Comparison of ENCODE assay signal across 16 cellular contexts in genomic region chr3:120102674-120103073, GRCh38. TPM values are rescaled to one million over a fixed set of nuclear protein-coding genes. Genes with fewer than 3 reads are reported as not detected.
DNase-seq lines count a peak whose midpoint lies in the region; ATAC-seq and TF ChIP-seq lines count a peak whose summit lies in the region.
"Had no signal": no experiment of that assay in that cellular context is flagged by ENCODE, and none has a peak within 500 bp of the region (broad histone marks: within the 10 kb centered on the region; RNA-seq: fewer than 3 reads in every experiment).

No MANE protein-coding gene starts in this region.

- in situ Hi-C loops in GM13976 (cut with MboI; ENCODE audit: low sequenced_read_pairs, unreplicated experiment): no loop called here

- no peak for DNase-seq in GM12864 (ENCODE audit: low read depth)
- peak; percentile 43 for DNase-seq in NCI-H1436 treated with DMSO at 0.1 percent for 48 hours (lab: John Stamatoyannopoulos, UW)
- DNase-seq in memory B cell (ENCODE audit: low spot score in 2 of 2): no peak
- no peak for DNase-seq in D341Med (ENCODE audit: low spot score)
- no peak for DNase-seq in SW 1271 (lab: John Stamatoyannopoulos, UW)
- DNase-seq in NCI-H748 treated with DMSO at 0.1 percent for 48 hours (lab: John Stamatoyannopoulos, UW): no peak
- no peak for DNase-seq in GM13976 (ENCODE audit: low spot score)
- DNase-seq: activated CD8-positive, alpha-beta memory T cell treated with anti-CD3 and anti-CD28 coated beads, Interleukin-2, amount 10 ng/mL, durations not matched to agents 7 days and 5 days; activated naive CD4-positive, alpha-beta T cell treated with anti-CD3 and anti-CD28 coated beads, Interleukin-2, amount 10 ng/mL, durations not matched to agents 7 days and 5 days; HCEC 1CT; NK-92 treated with Interleukin-12 subunit alpha and Interleukin-12 subunit beta, amount 100 ng/mL, for 24 hours; sigmoid colon; SK-N-SH; stimulated activated naive CD4-positive, alpha-beta T cell treated with Interleukin-2 at 50 U/mL for 16 hours had no signal

- H3K27me3 Mint-ChIP-seq in brain (peaks cover 6% of the 10 kb centered on the region), memory B cell (no peaks in the 10 kb centered on the region)
- H3K27me3 Mint-ChIP-seq: activated CD8-positive, alpha-beta memory T cell treated with anti-CD3 and anti-CD28 coated beads, Interleukin-2, amount 10 ng/mL, durations not matched to agents 7 days and 5 days; activated naive CD4-positive, alpha-beta T cell treated with anti-CD3 and anti-CD28 coated beads, Interleukin-2, amount 10 ng/mL, durations not matched to agents 7 days and 5 days had no signal

- H3K4me3 ChIP-seq in GM12864 (ENCODE audit: low read depth, low read length): peak overlapping the region; percentile 27; the same call in 1 of the 2 replicates
- H3K4me3 ChIP-seq: sigmoid colon had no signal

- peaks cover 31% of the 10 kb centered on the region for H3K36me3 Mint-ChIP-seq in brain
- peaks cover 15% of the 10 kb centered on the region for H3K36me3 Mint-ChIP-seq in memory B cell

- peak overlapping the region in 4 of 5 experiments; percentile 68 to 95 (median 88) for H3K27ac Mint-ChIP-seq in brain
- H3K27ac Mint-ChIP-seq in memory B cell: no peak overlapping the region
- H3K27ac Mint-ChIP-seq: activated CD8-positive, alpha-beta memory T cell treated with anti-CD3 and anti-CD28 coated beads, Interleukin-2, amount 10 ng/mL, durations not matched to agents 7 days and 5 days; activated naive CD4-positive, alpha-beta T cell treated with anti-CD3 and anti-CD28 coated beads, Interleukin-2, amount 10 ng/mL, durations not matched to agents 7 days and 5 days; nephron had no signal

- no peak for ATAC-seq in memory B cell (ENCODE audit: low read depth)
- ATAC-seq: activated CD8-positive, alpha-beta memory T cell treated with anti-CD3 and anti-CD28 coated beads, Interleukin-2, amount 10 ng/mL, durations not matched to agents 7 days and 5 days had no signal

- peak overlapping the region in 2 of 5 experiments; percentile 66 to 82 for H3K4me3 Mint-ChIP-seq in brain
- peak overlapping the region; percentile 57 for H3K4me3 Mint-ChIP-seq in memory B cell
- H3K4me3 Mint-ChIP-seq: activated CD8-positive, alpha-beta memory T cell treated with anti-CD3 and anti-CD28 coated beads, Interleukin-2, amount 10 ng/mL, durations not matched to agents 7 days and 5 days; activated naive CD4-positive, alpha-beta T cell treated with anti-CD3 and anti-CD28 coated beads, Interleukin-2, amount 10 ng/mL, durations not matched to agents 7 days and 5 days; nephron had no signal

- H3K4me1 Mint-ChIP-seq in brain (peaks cover 52% of the 10 kb centered on the region), memory B cell (peaks cover 24% of the 10 kb centered on the region)

- H3K9me3 Mint-ChIP-seq in brain: no peaks in the 10 kb centered on the region
- no peaks in the 10 kb centered on the region for H3K9me3 Mint-ChIP-seq in memory B cell
- H3K9me3 Mint-ChIP-seq: activated naive CD4-positive, alpha-beta T cell treated with anti-CD3 and anti-CD28 coated beads, Interleukin-2, amount 10 ng/mL, durations not matched to agents 7 days and 5 days; nephron had no signal

- TF ChIP-seq CTCF in GM12864 (IDR thresholded peaks at IDR 0.05; ENCODE audit: low read depth, low read length, missing control alignments): no peak
- TF ChIP-seq CTCF in brain (conservative IDR thresholded peaks at IDR 0.05): no peak
- TF ChIP-seq CTCF in GM13976 (IDR thresholded peaks at IDR 0.05; ENCODE audit: borderline replicate concordance, control extremely low read depth, extremely low read depth, insufficient read depth, missing control alignments): no peak

RNA-seq across cellular contexts. Expression of gene GSK3B, which starts 8.4 kb away (rescaled TPM):
- 34.5 TPM for polyA plus RNA-seq in brain (ENCODE audit: insufficient read depth, low read depth, low replicate concordance)
